In the genomic region with DNA sequence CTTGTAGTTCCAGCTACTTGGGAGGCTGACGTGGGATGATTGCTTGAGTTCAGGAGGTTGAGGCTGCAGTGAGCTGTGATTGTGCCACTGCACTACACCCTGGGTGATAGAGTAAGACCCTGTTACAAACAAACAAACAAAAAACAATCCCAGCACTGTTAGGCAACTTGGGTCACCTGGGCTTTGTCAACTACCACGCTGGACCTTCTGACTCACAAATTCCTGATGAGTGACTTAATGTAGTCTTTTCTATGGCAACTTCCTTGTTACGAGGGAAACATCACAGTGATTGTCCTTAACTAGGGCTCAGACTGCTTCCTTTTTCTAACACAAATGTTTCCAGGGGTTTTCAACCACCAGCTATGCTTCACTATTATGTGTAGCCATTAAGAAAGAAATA, we compare ENCODE assay signal across 14 cellular contexts.
DNase-seq lines count a peak whose midpoint lies in the region; ATAC-seq, FAIRE-seq and TF ChIP-seq lines count a peak whose summit lies in the region.
"Had no signal": no experiment of that assay in that cellular context is flagged by ENCODE, and none has a peak within 500 bp of the region (broad histone marks: within the 10 kb centered on the region; RNA-seq: fewer than 3 reads in every experiment).

No MANE protein-coding gene starts in this region.

- H3K9me3 ChIP-seq in psoas muscle = no peaks in the 10 kb centered on the region

- no peaks in the 10 kb centered on the region for H3K36me3 ChIP-seq in psoas muscle (ENCODE audit: insufficient read depth in 1 of 2, low read depth in 1 of 2)

- WGBS in psoas muscle, 3 donors = 61 to 68% (median 62%) methylated on average over 3 of the region's 3 CpGs

- H3K4me1 ChIP-seq in psoas muscle = peaks cover 14% of the 10 kb centered on the region

- no peaks in the 10 kb centered on the region for H3K27me3 ChIP-seq in psoas muscle (ENCODE audit: insufficient read depth in 3 of 3, low read length in 2 of 3)

- peak; percentile 64 for FAIRE-seq in RCC 7860 (lab: Jason Lieb, UNC)

- ATAC-seq in psoas muscle (peak in 3 of 4 donors; percentile 25 to 44 (median 28)), GM19324 (IDR thresholded peaks at IDR 0.05; ENCODE audit: low FRiP score, unreplicated experiment) (no peak), GM21528 (IDR thresholded peaks at IDR 0.05; ENCODE audit: low FRiP score, unreplicated experiment) (no peak), GM18868 (IDR thresholded peaks at IDR 0.05; ENCODE audit: unreplicated experiment) (no peak)
- ATAC-seq: activated naive CD8-positive, alpha-beta T cell treated with anti-CD3 and anti-CD28 coated beads, Interleukin-2, amount 50 U/mL, for 24 hours had no signal

- no peak for TF ChIP-seq CTCF in fibroblast of mammary gland (conservative IDR thresholded peaks at IDR 0.05; ENCODE audit: control insufficient read depth, insufficient read depth, low read depth, low read length)
- TF ChIP-seq CTCF in psoas muscle (IDR thresholded peaks at IDR 0.05) = no peak

- DNase-seq in GM04503 (ENCODE audit: low read depth) (peak; percentile 52), RCC 7860 (ENCODE audit: low spot score) (peak; percentile 85), fibroblast of mammary gland (ENCODE audit: low read depth) (peak; percentile 84), psoas muscle (no peak)
- no peak for DNase-seq in activated CD4-positive, alpha-beta T cell treated with anti-CD3 and anti-CD28 coated beads, Interleukin-2, amount 50 U/mL, for 4 hours
- DNase-seq: activated CD4-positive, alpha-beta T cell treated with anti-CD3 and anti-CD28 coated beads, Interleukin-2, amount 50 U/mL, for 48 hours; activated naive CD8-positive, alpha-beta T cell treated with anti-CD3 and anti-CD28 coated beads, Interleukin-2, amount 50 U/mL, for 24 hours; DMS79 treated with DMSO at 0.1 percent for 48 hours; HCEC 1CT; NCI-H2171 treated with DMSO at 0.1 percent for 48 hours had no signal

- no peak overlapping the region for H3K27ac ChIP-seq in psoas muscle

- intact Hi-C loops in psoas muscle (cut with DNase I) = no loop called here

- H3K4me3 ChIP-seq in fibroblast of mammary gland (ENCODE audit: control insufficient read depth, low read depth, low read length) (no peak overlapping the region), psoas muscle (no peak overlapping the region)
- H3K4me3 ChIP-seq: lung had no signal

Comparison
In these comparisons a context has a peak if more than half of its experiments do, and no peak if none do; other contexts are left out.
1. DNase-seq: peak in GM04503 (single experiment), RCC 7860 (single experiment) and fibroblast of mammary gland (single experiment); none in psoas muscle (0 of 2) and activated CD4-positive, alpha-beta T cell treated with anti-CD3 and anti-CD28 coated beads, Interleukin-2, amount 50 U/mL, for 4 hours (0 of 2).
2. ATAC-seq: peak in psoas muscle (3 of 4); none in GM19324 (single experiment), GM21528 (single experiment) and GM18868 (single experiment).